ENCODE assay signal across 15 cellular contexts in genomic region chr5:154862766-154863165, GRCh38. TPM values are rescaled to one million over a fixed set of nuclear protein-coding genes. Genes with fewer than 3 reads are reported as not detected.
DNase-seq lines count a peak whose midpoint lies in the region; ATAC-seq and TF ChIP-seq lines count a peak whose summit lies in the region.
"Had no signal": no experiment of that assay in that cellular context is flagged by ENCODE, and none has a peak within 500 bp of the region (broad histone marks: within the 10 kb centered on the region; RNA-seq: fewer than 3 reads in every experiment).

No MANE protein-coding gene starts in this region.

- no peak overlapping the region for H4K8ac ChIP-seq in mesenchymal stem cell (ENCODE audit: low read length)

- H2BK120ac ChIP-seq in mesenchymal stem cell (ENCODE audit: low read depth, low read length) = no peak overlapping the region

- peaks cover 9% of the 10 kb centered on the region for H3K79me1 ChIP-seq in mesenchymal stem cell (replicated peaks; ENCODE audit: low read length, poor library complexity, severe bottlenecking)

- H4K91ac ChIP-seq in mesenchymal stem cell (ENCODE audit: low read length) = no peak overlapping the region

- H3K4me2 ChIP-seq in Karpas-422 (ENCODE audit: low read depth, low read length, poor library complexity, severe bottlenecking) (peak overlapping the region; percentile 2), mesenchymal stem cell (ENCODE audit: low read length, poor library complexity, severe bottlenecking) (no peak overlapping the region)

- peaks cover 26% of the 10 kb centered on the region for H3K36me3 ChIP-seq in CD4-positive, alpha-beta memory T cell (ENCODE audit: insufficient read depth, low read length)
- H3K36me3 ChIP-seq in Karpas-422 (ENCODE audit: insufficient read depth, low read length) = peaks cover 45% of the 10 kb centered on the region
- H3K36me3 ChIP-seq in mesenchymal stem cell (ENCODE audit: control insufficient read depth in 1 of 2, insufficient read depth in 2 of 2, low read depth in 1 of 2, low read length in 2 of 2) = peaks cover 16 to 46% of the 10 kb centered on the region in 2 experiments
- H3K36me3 ChIP-seq in stomach = peaks cover 14 to 48% (median 43%) of the 10 kb centered on the region in 4 donors
- H3K36me3 ChIP-seq in psoas muscle (ENCODE audit: insufficient read depth in 1 of 2, low read depth in 1 of 2) = peaks cover 0 to 47% of the 10 kb centered on the region in 2 donors
- H3K36me3 ChIP-seq in mucosa of descending colon (ENCODE audit: low read depth) = no peaks in the 10 kb centered on the region

- no peak overlapping the region for H3K18ac ChIP-seq in mesenchymal stem cell (ENCODE audit: low read depth in 1 of 2, low read length in 2 of 2)

- no peaks in the 10 kb centered on the region for H3K9me2 ChIP-seq in Karpas-422 (replicated peaks; ENCODE audit: insufficient read depth, low read length)

- H3K14ac ChIP-seq in mesenchymal stem cell (ENCODE audit: low read length in 2 of 2) = no peak overlapping the region

- 94% methylated on average over 1 of the region's 2 CpGs for WGBS in mesenchymal stem cell
- 69 to 90% (median 73%) methylated on average over 2 of the region's 2 CpGs for WGBS in stomach, 5 donors
- WGBS in psoas muscle, 3 donors = 79 to 87% (median 86%) methylated on average over 2 of the region's 2 CpGs

- no peak overlapping the region for H2BK5ac ChIP-seq in mesenchymal stem cell (ENCODE audit: low read depth, low read length, poor library complexity, severe bottlenecking)

- no peak for TF ChIP-seq EP300 in stomach (IDR thresholded peaks at IDR 0.05)

- TF ChIP-seq CTCF in stomach (IDR thresholded peaks at IDR 0.05) (no peak), psoas muscle (IDR thresholded peaks at IDR 0.05) (no peak), mucosa of descending colon (IDR thresholded peaks at IDR 0.05) (no peak)

- H3K9ac ChIP-seq in Karpas-422 (ENCODE audit: low read length) = 0 out of 2 replicates have a peak overlapping the region, but pooled peaks have one; percentile 3
- H3K9ac ChIP-seq in mesenchymal stem cell (ENCODE audit: low read length) = no peak overlapping the region

- no peaks in the 10 kb centered on the region for H3K9me3 ChIP-seq in CD4-positive, alpha-beta memory T cell (ENCODE audit: control insufficient read depth in 1 of 2, low read length in 2 of 2)
- no peaks in the 10 kb centered on the region for H3K9me3 ChIP-seq in Karpas-422 (ENCODE audit: low read length)
- H3K9me3 ChIP-seq in mesenchymal stem cell (ENCODE audit: control insufficient read depth, low read length) = no peaks in the 10 kb centered on the region
- H3K9me3 ChIP-seq in stomach = no peaks in the 10 kb centered on the region
- H3K9me3 ChIP-seq in psoas muscle = no peaks in the 10 kb centered on the region
- no peaks in the 10 kb centered on the region for H3K9me3 ChIP-seq in mucosa of descending colon
- H3K9me3 ChIP-seq: tibial artery had no signal

- H3K9me3 Mint-ChIP-seq in CD4-positive, alpha-beta memory T cell = no peaks in the 10 kb centered on the region
- H3K9me3 Mint-ChIP-seq in activated T-helper 1 cell treated with anti-CD3 and anti-CD28 coated beads, Interleukin-12 subunit alpha, Interleukin-12 subunit beta, Interleukin-2, Interleukin-4 antibody, amounts not matched to agents 30 ng/mL and 10 ng/mL and 1 ng/mL, durations not matched to agents 14 hours and 24 hours and 36 hours = no peaks in the 10 kb centered on the region
- H3K9me3 Mint-ChIP-seq: endodermal cell, nephron had no signal

- ATAC-seq in GM21526 (IDR thresholded peaks at IDR 0.05; ENCODE audit: low FRiP score, unreplicated experiment) = no peak
- no peak for ATAC-seq in psoas muscle
- no peak for ATAC-seq in mucosa of descending colon
- ATAC-seq: PC-3 had no signal

- DNase-seq in CD4-positive, alpha-beta memory T cell = no peak
- no peak for DNase-seq in Karpas-422
- no peak for DNase-seq in activated T-helper 1 cell treated with anti-CD3 and anti-CD28 coated beads, Interleukin-12 subunit alpha, Interleukin-12 subunit beta, Interleukin-2, Interleukin-4 antibody, amounts not matched to agents 30 ng/mL and 10 ng/mL and 1 ng/mL, durations not matched to agents 14 hours and 24 hours and 36 hours (ENCODE audit: low spot score)
- DNase-seq in mesenchymal stem cell = peak; percentile 47
- DNase-seq in stomach = no peak
- DNase-seq in psoas muscle = no peak
- DNase-seq in mucosa of descending colon = no peak
- DNase-seq: anterior cingulate cortex, Calu3, endodermal cell, PC-3, tibial artery had no signal

- no peak overlapping the region for H2BK15ac ChIP-seq in mesenchymal stem cell (ENCODE audit: low read depth, poor library complexity, severe bottlenecking)

- no peak overlapping the region for H3K27ac ChIP-seq in CD4-positive, alpha-beta memory T cell (ENCODE audit: low read depth, low read length)
- no peak overlapping the region for H3K27ac ChIP-seq in Karpas-422 (ENCODE audit: low read length)
- no peak overlapping the region for H3K27ac ChIP-seq in mesenchymal stem cell (ENCODE audit: low read length, poor library complexity, severe bottlenecking)
- no peak overlapping the region for H3K27ac ChIP-seq in stomach
- H3K27ac ChIP-seq in psoas muscle = no peak overlapping the region
- H3K27ac ChIP-seq: tibial artery had no signal

- H3K79me2 ChIP-seq in Karpas-422 (ENCODE audit: low read length) = peaks cover 89% of the 10 kb centered on the region

- peaks cover 38% of the 10 kb centered on the region for H3K4me1 ChIP-seq in CD4-positive, alpha-beta memory T cell (ENCODE audit: insufficient read depth, low read length)
- H3K4me1 ChIP-seq in Karpas-422 (ENCODE audit: low read length) (peaks cover 33% of the 10 kb centered on the region), mesenchymal stem cell (ENCODE audit: control insufficient read depth, insufficient read depth, low read depth, low read length) (peaks cover 7% of the 10 kb centered on the region), stomach (peaks cover 25 to 65% (median 38%) of the 10 kb centered on the region in 4 donors), psoas muscle (peaks cover 29% of the 10 kb centered on the region), mucosa of descending colon (ENCODE audit: low read depth) (peaks cover 39% of the 10 kb centered on the region)

- H3K27me3 ChIP-seq in CD4-positive, alpha-beta memory T cell (ENCODE audit: insufficient read depth, low read length) = no peaks in the 10 kb centered on the region
- no peaks in the 10 kb centered on the region for H3K27me3 ChIP-seq in Karpas-422 (ENCODE audit: low read length)
- no peaks in the 10 kb centered on the region for H3K27me3 ChIP-seq in mesenchymal stem cell (ENCODE audit: control insufficient read depth in 1 of 2, insufficient read depth in 1 of 2, low read length in 2 of 2)
- no peaks in the 10 kb centered on the region for H3K27me3 ChIP-seq in stomach
- H3K27me3 ChIP-seq in psoas muscle (ENCODE audit: insufficient read depth in 3 of 3, low read length in 2 of 3) = no peaks in the 10 kb centered on the region
- H3K27me3 ChIP-seq: tibial artery had no signal

- H2BK12ac ChIP-seq in mesenchymal stem cell (ENCODE audit: low read length in 2 of 2) = no peak overlapping the region

- H3K27ac Mint-ChIP-seq in CD4-positive, alpha-beta memory T cell = peak overlapping the region; percentile 26 to 90 (median 72)
- H3K27ac Mint-ChIP-seq in activated T-helper 1 cell treated with anti-CD3 and anti-CD28 coated beads, Interleukin-12 subunit alpha, Interleukin-12 subunit beta, Interleukin-2, Interleukin-4 antibody, amounts not matched to agents 30 ng/mL and 10 ng/mL and 1 ng/mL, durations not matched to agents 14 hours and 24 hours and 36 hours = peak overlapping the region; percentile 59
- H3K27ac Mint-ChIP-seq: endodermal cell, nephron had no signal

- CTCF ChIA-PET in CD4-positive, alpha-beta memory T cell (lab: Charles Lee; ENCODE audit: partially characterized antibody) = interaction anchor here (1.3 to 2.1 kb wide), 2 partner anchors 14 to 212 kb away, joined by 3 to 5 read pairs; no protein-coding TSS in a partner anchor

- TF ChIP-seq POLR2A in stomach (IDR thresholded peaks at IDR 0.05) = no peak

- peaks cover 39 to 62% of the 10 kb centered on the region in 2 donors for H3K36me3 Mint-ChIP-seq in CD4-positive, alpha-beta memory T cell
- peaks cover 45% of the 10 kb centered on the region for H3K36me3 Mint-ChIP-seq in activated T-helper 1 cell treated with anti-CD3 and anti-CD28 coated beads, Interleukin-12 subunit alpha, Interleukin-12 subunit beta, Interleukin-2, Interleukin-4 antibody, amounts not matched to agents 30 ng/mL and 10 ng/mL and 1 ng/mL, durations not matched to agents 14 hours and 24 hours and 36 hours (ENCODE audit: low read depth)

- H4K20me1 ChIP-seq in Karpas-422 (ENCODE audit: insufficient read depth, low read depth, low read length) = peaks cover 15% of the 10 kb centered on the region; the same call in 1 of the 2 replicates

- no peak overlapping the region for H3K4ac ChIP-seq in mesenchymal stem cell (ENCODE audit: low read depth in 1 of 2, low read length in 2 of 2)

- no peak overlapping the region for H3K4me3 ChIP-seq in CD4-positive, alpha-beta memory T cell (ENCODE audit: low read length in 2 of 2)
- H3K4me3 ChIP-seq in Karpas-422 (ENCODE audit: low read length) (no peak overlapping the region), mesenchymal stem cell (ENCODE audit: insufficient read depth in 1 of 2, low read depth in 1 of 2, low read length in 2 of 2) (no peak overlapping the region), stomach (no peak overlapping the region), psoas muscle (no peak overlapping the region), mucosa of descending colon (no peak overlapping the region)
- H3K4me3 ChIP-seq: skin epidermis had no signal

- H3K23ac ChIP-seq in mesenchymal stem cell (ENCODE audit: low read length in 2 of 2) = no peak overlapping the region

- H3K4me3 Mint-ChIP-seq in CD4-positive, alpha-beta memory T cell = peak overlapping the region in 7 of 8 donors; percentile 29 to 70 (median 55)
- peak overlapping the region; percentile 38 for H3K4me3 Mint-ChIP-seq in activated T-helper 1 cell treated with anti-CD3 and anti-CD28 coated beads, Interleukin-12 subunit alpha, Interleukin-12 subunit beta, Interleukin-2, Interleukin-4 antibody, amounts not matched to agents 30 ng/mL and 10 ng/mL and 1 ng/mL, durations not matched to agents 14 hours and 24 hours and 36 hours
- H3K4me3 Mint-ChIP-seq: endodermal cell had no signal

- intact Hi-C loops in CD4-positive, alpha-beta memory T cell (cut with micrococcal nuclease) = no loop called here
- intact Hi-C loops in activated T-helper 1 cell treated with anti-CD3 and anti-CD28 coated beads, Interleukin-12 subunit alpha, Interleukin-12 subunit beta, Interleukin-2, Interleukin-4 antibody, amounts not matched to agents 30 ng/mL and 10 ng/mL and 1 ng/mL, durations not matched to agents 14 hours and 24 hours and 36 hours (cut with micrococcal nuclease) = no loop called here
- intact Hi-C loops in stomach (cut with DNase I; ENCODE audit: low total_unique reads) = loop anchor here (10.0 kb wide), 1 partner anchor 72 kb away; the partner anchor contains the start of gene GEMIN5
- intact Hi-C loops in psoas muscle (cut with DNase I) = no loop called here
- intact Hi-C loops in mucosa of descending colon (cut with DNase I, micrococcal nuclease) = no loop called here

- no peaks in the 10 kb centered on the region for H3K27me3 Mint-ChIP-seq in CD4-positive, alpha-beta memory T cell
- no peaks in the 10 kb centered on the region for H3K27me3 Mint-ChIP-seq in activated T-helper 1 cell treated with anti-CD3 and anti-CD28 coated beads, Interleukin-12 subunit alpha, Interleukin-12 subunit beta, Interleukin-2, Interleukin-4 antibody, amounts not matched to agents 30 ng/mL and 10 ng/mL and 1 ng/mL, durations not matched to agents 14 hours and 24 hours and 36 hours (ENCODE audit: insufficient read depth)

- no peak overlapping the region for H2AFZ ChIP-seq in Karpas-422 (ENCODE audit: low read length)
- H2AFZ ChIP-seq in mesenchymal stem cell (ENCODE audit: low read depth, low read length) = no peak overlapping the region

- peak overlapping the region; percentile 28 for H2AK5ac ChIP-seq in mesenchymal stem cell (ENCODE audit: low read length, severe bottlenecking)

- POLR2A ChIA-PET in CD4-positive, alpha-beta memory T cell (lab: Charles Lee; ENCODE audit: partially characterized antibody) = interaction anchor here (0.8 kb wide), 1 partner anchor 106 kb away, joined by 3 read pairs; no protein-coding TSS in a partner anchor

- H3K4me1 Mint-ChIP-seq in CD4-positive, alpha-beta memory T cell = peaks cover 35 to 74% (median 47%) of the 10 kb centered on the region in 4 donors
- H3K4me1 Mint-ChIP-seq in activated T-helper 1 cell treated with anti-CD3 and anti-CD28 coated beads, Interleukin-12 subunit alpha, Interleukin-12 subunit beta, Interleukin-2, Interleukin-4 antibody, amounts not matched to agents 30 ng/mL and 10 ng/mL and 1 ng/mL, durations not matched to agents 14 hours and 24 hours and 36 hours (ENCODE audit: low read depth) = peaks cover 69% of the 10 kb centered on the region

RNA-seq across cellular contexts. Expression of gene CNOT8, which starts 4.3 kb away (rescaled TPM):
- total RNA-seq in CD4-positive, alpha-beta memory T cell = 100 to 1,000 TPM; 110 to 115 TPM
- 100 to 1,000 TPM; 164 to 243 TPM for polyA plus RNA-seq in CD4-positive, alpha-beta memory T cell
- total RNA-seq in Karpas-422 (2014; rRNA removed; shearing (Covaris generic); ENCODE audit: low replicate concordance) = 64.3 and 74.8 TPM in 2 replicates
- total RNA-seq in activated T-helper 1 cell treated with anti-CD3 and anti-CD28 coated beads, Interleukin-12 subunit alpha, Interleukin-12 subunit beta, Interleukin-2, Interleukin-4 antibody, amounts not matched to agents 30 ng/mL and 10 ng/mL and 1 ng/mL, durations not matched to agents 14 hours and 24 hours and 36 hours = 55.7 and 60.7 TPM in 2 replicates
- polyA plus RNA-seq in mesenchymal stem cell (2013, experiment 1 of 2) = 35.0 TPM
- 35.7 TPM for polyA plus RNA-seq in mesenchymal stem cell (2013, experiment 2 of 2)
- total RNA-seq in stomach (10 to 100 TPM; 28.4 to 81.5 (median 59.4) TPM), psoas muscle (10 to 100 TPM; 14.2 to 17.2 (median 16.2) TPM), mucosa of descending colon (10 to 100 TPM; 55.4 to 60.3 (median 58.9) TPM)
- polyA plus RNA-seq in stomach (10 to 100 TPM; 25.4 to 43.7 (median 32.9) TPM), psoas muscle (10 to 100 TPM; 14.3 to 33.9 (median 22.7) TPM)

RNA-seq across cellular contexts. Expression of gene FAXDC2, which starts 12.4 kb away (rescaled TPM):
- under 1 TPM in 1 of 2 experiments, not detected in 1; 0.47 TPM for total RNA-seq in CD4-positive, alpha-beta memory T cell
- 1 to 10 TPM in 1 of 2 donors, not detected in 1; 1.7 TPM for polyA plus RNA-seq in CD4-positive, alpha-beta memory T cell
- not detected in 2 replicates for total RNA-seq in Karpas-422 (2014; rRNA removed; shearing (Covaris generic); ENCODE audit: low replicate concordance)
- not detected in 2 replicates for total RNA-seq in activated T-helper 1 cell treated with anti-CD3 and anti-CD28 coated beads, Interleukin-12 subunit alpha, Interleukin-12 subunit beta, Interleukin-2, Interleukin-4 antibody, amounts not matched to agents 30 ng/mL and 10 ng/mL and 1 ng/mL, durations not matched to agents 14 hours and 24 hours and 36 hours
- polyA plus RNA-seq in mesenchymal stem cell (2013, experiment 1 of 2) = 7.5 TPM
- polyA plus RNA-seq in mesenchymal stem cell (2013, experiment 2 of 2) = 7.9 TPM
- total RNA-seq in stomach (100 to 1,000 TPM in 1 of 5 donors, 10 to 100 TPM in 4; 16.5 to 160 (median 24.5) TPM), psoas muscle (10 to 100 TPM in 1 of 4 donors, 1 to 10 TPM in 3; 1.5 to 11.0 (median 2.5) TPM), mucosa of descending colon (10 to 100 TPM; 18.1 to 55.9 (median 20.9) TPM)
- polyA plus RNA-seq in stomach (10 to 100 TPM in 2 of 3 donors, 1 to 10 TPM in 1; 4.9 to 13.5 (median 10.7) TPM), psoas muscle (1 to 10 TPM; 2.8 to 4.6 (median 4.4) TPM)
- total RNA-seq: Calu3, PC-3 had no signal
